21 cellular contexts compared by ENCODE assay signal in genomic region chr13:39493966-39494365, GRCh38.
"Had no signal": no experiment of that assay in that cellular context is flagged by ENCODE, and none has a peak within 500 bp of the region (broad histone marks: within the 10 kb centered on the region; RNA-seq: fewer than 3 reads in every experiment).

No MANE protein-coding gene starts in this region.

- H3K4me3 ChIP-seq: heart left ventricle, left lung, thoracic aorta had no signal

- ATAC-seq: activated CD8-positive, alpha-beta T cell treated with anti-CD3 and anti-CD28 coated beads, Interleukin-2, amount 10 ng/mL, durations not matched to agents 7 days and 5 days; activated naive CD4-positive, alpha-beta T cell treated with anti-CD3 and anti-CD28 coated beads, Interleukin-2, amount 50 U/mL, for 72 hours; activated T-cell treated with anti-CD3 and anti-CD28 coated beads, Interleukin-2, amount 50 U/mL, for 72 hours; left lung; naive thymus-derived CD8-positive, alpha-beta T cell had no signal

- H3K36me3 ChIP-seq: brain microvascular endothelial cell, heart left ventricle, left lung, thoracic aorta had no signal

- DNase-seq: activated B cell treated with CpG ODN at 0.5 μM for 24 hours; activated CD4-positive, alpha-beta T cell treated with anti-CD3 and anti-CD28 coated beads, Interleukin-2, amount 10 ng/mL, durations not matched to agents 24 days and 14 days; activated CD8-positive, alpha-beta memory T cell treated with anti-CD3 and anti-CD28 coated beads, Interleukin-2, amount 50 U/mL, for 4 hours; activated CD8-positive, alpha-beta T cell treated with anti-CD3 and anti-CD28 coated beads, Interleukin-2, amount 10 ng/mL, durations not matched to agents 7 days and 5 days; activated gamma-delta T cell; activated T-cell treated with anti-CD3 and anti-CD28 coated beads, Interleukin-2, amount 50 U/mL, for 72 hours; amniotic stem cell; brain microvascular endothelial cell; cortex of kidney; effector CD8-positive, alpha-beta T cell; foreskin melanocyte; heart left ventricle; left lung; naive thymus-derived CD8-positive, alpha-beta T cell; stimulated activated CD4-positive, alpha-beta T cell treated with anti-CD3 and anti-CD28 coated beads, Interleukin-12 subunit alpha, Interleukin-12 subunit beta, amount 100 ng/mL, for 4 hours; stimulated activated CD4-positive, alpha-beta T cell treated with anti-CD3 and anti-CD28 coated beads, Interleukin-2, amount 100 ng/mL, for 24 hours; T-helper 2 cell had no signal

- H3K27ac ChIP-seq: brain microvascular endothelial cell, heart left ventricle, left lung, thoracic aorta had no signal

- H3K4me1 ChIP-seq: left lung had no signal

- FAIRE-seq: keratinocyte, TTC549 had no signal

- H3K9me3 ChIP-seq: heart left ventricle, left lung, thoracic aorta had no signal

- H3K27me3 ChIP-seq: brain microvascular endothelial cell, heart left ventricle, left lung had no signal
